Comparison of ENCODE assay signal across 15 cellular contexts in the genomic region with DNA sequence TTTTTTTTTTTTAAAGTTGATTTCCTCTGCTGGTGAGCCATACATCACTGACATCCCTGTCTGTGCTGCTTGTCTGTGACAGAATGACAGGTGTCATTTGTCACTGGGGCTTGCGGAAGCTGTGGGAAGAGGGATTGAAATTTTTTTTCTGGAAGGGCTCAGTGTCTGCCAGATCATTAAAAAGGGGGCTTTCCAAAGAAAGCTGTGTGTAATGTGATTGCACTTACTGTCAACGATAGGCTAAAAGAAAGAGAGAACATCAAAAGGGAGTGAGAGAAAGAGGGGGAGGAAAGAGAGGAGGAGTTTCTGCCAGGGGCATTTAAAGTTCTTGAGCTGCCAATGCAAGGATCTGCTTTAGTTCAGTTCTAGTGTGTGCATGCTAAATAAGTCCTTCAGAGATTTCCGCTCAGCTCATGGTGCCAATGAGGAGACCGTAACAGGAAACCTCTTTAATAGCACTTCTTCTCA.
A peak's percentile ranks its signal among the peaks of the same experiment; 100 is the strongest.
DNase-seq lines count a peak whose midpoint lies in the region; FAIRE-seq and TF ChIP-seq lines count a peak whose summit lies in the region.
"Had no signal": no experiment of that assay in that cellular context is flagged by ENCODE, and none has a peak within 500 bp of the region (broad histone marks: within the 10 kb centered on the region; RNA-seq: fewer than 3 reads in every experiment).

No MANE protein-coding gene starts in this region.

- H3K27ac ChIP-seq in DOHH2 (ENCODE audit: low read depth, low read length) (no peak overlapping the region), SK-N-MC (peak overlapping the region; percentile 54; the same call in 1 of the 2 replicates)

- peaks cover 35% of the 10 kb centered on the region for H3K4me1 ChIP-seq in DOHH2 (ENCODE audit: control insufficient read depth, low read length)

- H3K9me3 Mint-ChIP-seq in mesothelial cell of epicardium = no peaks in the 10 kb centered on the region
- H3K9me3 Mint-ChIP-seq in T-helper 2 cell treated with Interferon-gamma antibody and Interleukin-4, amounts not matched to agents 5 μg/mL and 100 μg/mL, for 36 hours = no peaks in the 10 kb centered on the region
- H3K9me3 Mint-ChIP-seq: activated naive CD8-positive, alpha-beta T cell treated with anti-CD3 and anti-CD28 coated beads for 36 hours; H9 had no signal

- H3K9me3 ChIP-seq in DOHH2 (ENCODE audit: control insufficient read depth, insufficient read depth, low read length) (no peaks in the 10 kb centered on the region), SK-N-MC (ENCODE audit: low read depth, low read length) (no peaks in the 10 kb centered on the region), MG63 (no peaks in the 10 kb centered on the region)

- H3K27me3 ChIP-seq in DOHH2 (ENCODE audit: control insufficient read depth, low read length) (no peaks in the 10 kb centered on the region), MG63 (peaks cover 4% of the 10 kb centered on the region; the same call in 1 of the 2 replicates)

- H3F3A ChIP-seq in DOHH2 (ENCODE audit: control insufficient read depth, insufficient read depth) = no peaks in the 10 kb centered on the region

- no peak overlapping the region for H3K4me3 ChIP-seq in AG10803 (ENCODE audit: low read length)
- peak overlapping the region; percentile 21 for H3K4me3 ChIP-seq in DOHH2 (ENCODE audit: low read length)
- H3K4me3 ChIP-seq in SK-N-MC = peak overlapping the region; percentile 72
- H3K4me3 ChIP-seq in MG63 = no peak overlapping the region

- no peak for FAIRE-seq in frontal cortex (lab: Jason Lieb, UNC)
- FAIRE-seq: islet of Langerhans, RCC 7860 had no signal

- no peaks in the 10 kb centered on the region for H3K79me2 ChIP-seq in DOHH2 (ENCODE audit: control insufficient read depth, low read length)

- TF ChIP-seq CTCF in AG10803 (conservative IDR thresholded peaks at IDR 0.05; ENCODE audit: low read length) (no peak), DOHH2 (IDR thresholded peaks at IDR 0.05; ENCODE audit: low read depth, low read length, poor library complexity, severe bottlenecking) (no peak), mesothelial cell of epicardium (IDR thresholded peaks at IDR 0.05; ENCODE audit: unreplicated experiment) (no peak)

- peak overlapping the region; percentile 48 for H3K4me2 ChIP-seq in DOHH2 (ENCODE audit: low read length)

- no peaks in the 10 kb centered on the region for H3K36me3 ChIP-seq in DOHH2 (ENCODE audit: control insufficient read depth, low read length)
- no peaks in the 10 kb centered on the region for H3K36me3 ChIP-seq in SK-N-MC (ENCODE audit: insufficient read depth, low read length)
- H3K36me3 ChIP-seq in MG63 = no peaks in the 10 kb centered on the region

- no peaks in the 10 kb centered on the region for H4K20me1 ChIP-seq in DOHH2 (ENCODE audit: control insufficient read depth, insufficient read depth, low read depth, low read length)

- no peaks in the 10 kb centered on the region for H3K36me3 Mint-ChIP-seq in mesothelial cell of epicardium
- no peaks in the 10 kb centered on the region for H3K36me3 Mint-ChIP-seq in T-helper 2 cell treated with Interferon-gamma antibody and Interleukin-4, amounts not matched to agents 5 μg/mL and 100 μg/mL, for 36 hours (ENCODE audit: low read depth)
- H3K36me3 Mint-ChIP-seq: activated naive CD8-positive, alpha-beta T cell treated with anti-CD3 and anti-CD28 coated beads for 36 hours had no signal

- H3K4me1 Mint-ChIP-seq in mesothelial cell of epicardium = peaks cover 22% of the 10 kb centered on the region
- peaks cover 21% of the 10 kb centered on the region for H3K4me1 Mint-ChIP-seq in T-helper 2 cell treated with Interferon-gamma antibody and Interleukin-4, amounts not matched to agents 5 μg/mL and 100 μg/mL, for 36 hours (ENCODE audit: low read depth)

- peak overlapping the region; percentile 70 for H3K27ac Mint-ChIP-seq in mesothelial cell of epicardium
- H3K27ac Mint-ChIP-seq in T-helper 2 cell treated with Interferon-gamma antibody and Interleukin-4, amounts not matched to agents 5 μg/mL and 100 μg/mL, for 36 hours = no peak overlapping the region
- H3K27ac Mint-ChIP-seq: activated naive CD8-positive, alpha-beta T cell treated with anti-CD3 and anti-CD28 coated beads for 36 hours had no signal

- peak; percentile 12 for DNase-seq in AG10803 (ENCODE audit: low read depth)
- DNase-seq in SK-N-MC (ENCODE audit: low read depth, low spot score) = no peak
- DNase-seq in mesothelial cell of epicardium (ENCODE audit: low spot score in 2 of 2, unreplicated experiment in 2 of 2) = no peak
- DNase-seq in MG63 = no peak
- no peak for DNase-seq in frontal cortex (ENCODE audit: low spot score in 2 of 2)
- DNase-seq in T-helper 2 cell treated with Interferon-gamma antibody and Interleukin-4, amounts not matched to agents 5 μg/mL and 100 μg/mL, for 36 hours (ENCODE audit: low spot score) = no peak
- DNase-seq: activated CD4-positive, alpha-beta T cell treated with anti-CD3 and anti-CD28 coated beads, Interleukin-2, amount 50 U/mL, for 4 hours; activated naive CD8-positive, alpha-beta T cell treated with anti-CD3 and anti-CD28 coated beads for 36 hours; H9; NCI-H1048; NCI-H524 treated with DMSO at 0.1 percent for 48 hours; posterior cingulate gyrus had no signal

- no peak overlapping the region for H3K4me3 Mint-ChIP-seq in mesothelial cell of epicardium
- H3K4me3 Mint-ChIP-seq in T-helper 2 cell treated with Interferon-gamma antibody and Interleukin-4, amounts not matched to agents 5 μg/mL and 100 μg/mL, for 36 hours = no peak overlapping the region
- H3K4me3 Mint-ChIP-seq: activated naive CD8-positive, alpha-beta T cell treated with anti-CD3 and anti-CD28 coated beads for 36 hours; H9 had no signal

- H3K27me3 Mint-ChIP-seq in mesothelial cell of epicardium (ENCODE audit: low read depth) = no peaks in the 10 kb centered on the region
- H3K27me3 Mint-ChIP-seq in T-helper 2 cell treated with Interferon-gamma antibody and Interleukin-4, amounts not matched to agents 5 μg/mL and 100 μg/mL, for 36 hours (ENCODE audit: low read depth) = no peaks in the 10 kb centered on the region

- no peaks in the 10 kb centered on the region; the same call in 1 of the 2 replicates for H3K9me2 ChIP-seq in DOHH2 (replicated peaks; ENCODE audit: control insufficient read depth, low read length)

- peak overlapping the region; percentile 21 for H3K9ac ChIP-seq in SK-N-MC (ENCODE audit: insufficient read length)

Comparison
In these comparisons a context has a peak if more than half of its experiments do, and no peak if none do; other contexts are left out.
1. H3K4me3 ChIP-seq: peak in DOHH2 (single experiment) and SK-N-MC (single experiment); none in AG10803 (single experiment) and MG63 (single experiment).